ENCODE assay signal across 8 cellular contexts in genomic region chr19:50383852-50384684, GRCh38. TPM values are rescaled to one million over a fixed set of nuclear protein-coding genes. Genes with fewer than 3 reads are reported as not detected.
DNase-seq lines count a peak whose midpoint lies in the region; ATAC-seq and TF ChIP-seq lines count a peak whose summit lies in the region.

TSS of gene POLD1 (plus strand) at chr19:50384347. CDS start at chr19:50398852, 14,505 bp downstream.

- peak; percentile 79 for ATAC-seq in HG03439 (IDR thresholded peaks at IDR 0.05; ENCODE audit: unreplicated experiment)

- TF ChIP-seq CTCF in chondrocyte (IDR thresholded peaks at IDR 0.05), result no peak
- no peak for TF ChIP-seq CTCF in kidney epithelial cell (IDR thresholded peaks at IDR 0.05; ENCODE audit: insufficient read depth, low read length, poor library complexity, severe bottlenecking)

- no peaks in the 10 kb centered on the region for H3K27me3 ChIP-seq in kidney epithelial cell (ENCODE audit: control insufficient read depth, insufficient read depth, low read length)

- peaks cover 7% of the 10 kb centered on the region for H3K36me3 ChIP-seq in kidney epithelial cell (ENCODE audit: control insufficient read depth, insufficient read depth, low read length)

- peak within 1 kb of the TSS; percentile 98 for H3K27ac Mint-ChIP-seq in chondrocyte (ENCODE audit: unreplicated experiment)

- peaks cover 9% of the 10 kb centered on the region for H3K36me3 Mint-ChIP-seq in chondrocyte (ENCODE audit: low read depth)

- no peaks in the 10 kb centered on the region for H3K9me3 Mint-ChIP-seq in chondrocyte (ENCODE audit: low read depth)

- no peaks in the 10 kb centered on the region for H3K27me3 Mint-ChIP-seq in chondrocyte (ENCODE audit: low read depth)

- TF ChIP-seq POLR2A in GM19193 (IDR thresholded peaks at IDR 0.05; ENCODE audit: extremely low read depth, insufficient read depth, insufficient read length), result peak; percentile 68

- H3K4me3 Mint-ChIP-seq in chondrocyte (ENCODE audit: unreplicated experiment), result peak within 1 kb of the TSS; percentile 97

- peak within 1 kb of the TSS; percentile 75 for H3K4me3 ChIP-seq in kidney epithelial cell (ENCODE audit: low read depth, low read length)

- DNase-seq in AG20443 (ENCODE audit: low spot score) (peak; percentile 99), NCI-H510A treated with DMSO at 0.1 percent for 48 hours (lab: John Stamatoyannopoulos, UW) (peak; percentile 98), chondrocyte (ENCODE audit: low spot score) (peak; percentile 98), kidney epithelial cell (ENCODE audit: low read depth) (peak; percentile 81)
- DNase-seq in activated CD4-positive, alpha-beta T cell treated with anti-CD3 and anti-CD28 coated beads for 24 hours (ENCODE audit: low read depth in 2 of 2), result peak; percentile 99
- peak; percentile 98 to 99 for DNase-seq in stimulated activated CD4-positive, alpha-beta T cell treated with anti-CD3 and anti-CD28 coated beads, Interleukin-15, amount 100 ng/mL, for 48 hours (ENCODE audit: low read depth in 2 of 2)

- peaks cover 23% of the 10 kb centered on the region for H3K4me1 Mint-ChIP-seq in chondrocyte (ENCODE audit: low read depth)

RNA-seq across cellular contexts. Expression of gene POLD1, which starts in this region (rescaled TPM):
- total RNA-seq in chondrocyte (15.7 to 37.2 TPM (median 15.8 TPM) in 3 replicates), kidney epithelial cell (25.5 and 30.3 TPM in 2 replicates)

Comparison
In these comparisons a context has a peak if more than half of its experiments do, and no peak if none do; other contexts are left out.
1. Peak in every context shown above with its lines: DNase-seq, ATAC-seq and H3K4me3 ChIP-seq.